In genomic region chr1:101253976-101254660, GRCh38 we compare ENCODE assay signal across 12 cellular contexts. TPM values are rescaled to one million over a fixed set of nuclear protein-coding genes. Genes with fewer than 3 reads are reported as not detected.
DNase-seq lines count a peak whose midpoint lies in the region; ATAC-seq and TF ChIP-seq lines count a peak whose summit lies in the region.
"Had no signal": no experiment of that assay in that cellular context is flagged by ENCODE, and none has a peak within 500 bp of the region (broad histone marks: within the 10 kb centered on the region; RNA-seq: fewer than 3 reads in every experiment).

No MANE protein-coding gene starts in this region.

- H3K27ac ChIP-seq in neural progenitor cell (no peak overlapping the region), esophagus squamous epithelium (no peak overlapping the region)
- H3K27ac ChIP-seq: gastrocnemius medialis, transverse colon had no signal

- peaks cover 29% of the 10 kb centered on the region for H3K4me1 Mint-ChIP-seq in activated T-helper 2 cell treated with anti-CD3 and anti-CD28 coated beads, Interferon-gamma antibody, Interleukin-2, Interleukin-4, amounts not matched to agents 10 μg/mL and 5 μg/mL and 100 μg/mL, durations not matched to agents 14 hours and 24 hours and 36 hours (ENCODE audit: low read depth)
- peaks cover 36% of the 10 kb centered on the region for H3K4me1 Mint-ChIP-seq in neural progenitor cell

- H3K4me3 ChIP-seq in neural progenitor cell (no peak overlapping the region), esophagus squamous epithelium (no peak overlapping the region)
- H3K4me3 ChIP-seq: gastrocnemius medialis, GM12878, transverse colon had no signal

- no peak for ATAC-seq in HG03460 (IDR thresholded peaks at IDR 0.05; ENCODE audit: unreplicated experiment)
- ATAC-seq: gastrocnemius medialis, GM12878 had no signal

- H3K4me2 ChIP-seq in neural progenitor cell: no peak overlapping the region

- H3K9ac ChIP-seq in neural progenitor cell: no peak overlapping the region

- H3K4me3 Mint-ChIP-seq in activated T-helper 2 cell treated with anti-CD3 and anti-CD28 coated beads, Interferon-gamma antibody, Interleukin-2, Interleukin-4, amounts not matched to agents 10 μg/mL and 5 μg/mL and 100 μg/mL, durations not matched to agents 14 hours and 24 hours and 36 hours (ENCODE audit: low read depth): no peak overlapping the region
- H3K4me3 Mint-ChIP-seq in neural progenitor cell: no peak overlapping the region

- peaks cover 21% of the 10 kb centered on the region for H3K4me1 ChIP-seq in neural progenitor cell
- no peaks in the 10 kb centered on the region for H3K4me1 ChIP-seq in esophagus squamous epithelium
- H3K4me1 ChIP-seq: gastrocnemius medialis had no signal

- intact Hi-C loops in activated T-helper 2 cell treated with anti-CD3 and anti-CD28 coated beads, Interferon-gamma antibody, Interleukin-2, Interleukin-4, amounts not matched to agents 10 μg/mL and 5 μg/mL and 100 μg/mL, durations not matched to agents 14 hours and 24 hours and 36 hours (cut with micrococcal nuclease): loop anchor here (1.0 kb wide), 2 partner anchors 15 to 34 kb away; no protein-coding TSS in a partner anchor
- intact Hi-C loops in esophagus squamous epithelium (cut with DNase I): no loop called here

- H3F3A ChIP-seq in neural progenitor cell (ENCODE audit: low read depth): peaks cover 24% of the 10 kb centered on the region

- no peaks in the 10 kb centered on the region for H3K36me3 ChIP-seq in neural progenitor cell
- no peaks in the 10 kb centered on the region for H3K36me3 ChIP-seq in esophagus squamous epithelium
- H3K36me3 ChIP-seq: gastrocnemius medialis, transverse colon had no signal

- H3K27me3 Mint-ChIP-seq in activated T-helper 2 cell treated with anti-CD3 and anti-CD28 coated beads, Interferon-gamma antibody, Interleukin-2, Interleukin-4, amounts not matched to agents 10 μg/mL and 5 μg/mL and 100 μg/mL, durations not matched to agents 14 hours and 24 hours and 36 hours (ENCODE audit: low read depth): no peaks in the 10 kb centered on the region
- no peaks in the 10 kb centered on the region for H3K27me3 Mint-ChIP-seq in neural progenitor cell (ENCODE audit: insufficient read depth, low read depth)

- 60 to 67% methylated on average over 9 of the region's 9 CpGs for WGBS in esophagus squamous epithelium, 2 donors

- TF ChIP-seq POLR2A in esophagus squamous epithelium (IDR thresholded peaks at IDR 0.05): no peak

- H3K9me3 ChIP-seq in neural progenitor cell (ENCODE audit: low read depth) (no peaks in the 10 kb centered on the region), esophagus squamous epithelium (no peaks in the 10 kb centered on the region)
- H3K9me3 ChIP-seq: gastrocnemius medialis, transverse colon had no signal

- H2AFZ ChIP-seq in neural progenitor cell (replicated peaks): no peak overlapping the region

- TF ChIP-seq CTCF in neural progenitor cell (IDR thresholded peaks at IDR 0.05) (no peak), esophagus squamous epithelium (IDR thresholded peaks at IDR 0.05) (no peak)

- H3K79me2 ChIP-seq in neural progenitor cell (ENCODE audit: low read depth): no peaks in the 10 kb centered on the region

- no peaks in the 10 kb centered on the region for H3K9me3 Mint-ChIP-seq in activated T-helper 2 cell treated with anti-CD3 and anti-CD28 coated beads, Interferon-gamma antibody, Interleukin-2, Interleukin-4, amounts not matched to agents 10 μg/mL and 5 μg/mL and 100 μg/mL, durations not matched to agents 14 hours and 24 hours and 36 hours
- H3K9me3 Mint-ChIP-seq in neural progenitor cell: peaks cover 3% of the 10 kb centered on the region

- peak overlapping the region; percentile 62 for H3K27ac Mint-ChIP-seq in activated T-helper 2 cell treated with anti-CD3 and anti-CD28 coated beads, Interferon-gamma antibody, Interleukin-2, Interleukin-4, amounts not matched to agents 10 μg/mL and 5 μg/mL and 100 μg/mL, durations not matched to agents 14 hours and 24 hours and 36 hours
- H3K27ac Mint-ChIP-seq in neural progenitor cell: no peak overlapping the region

- H4K20me1 ChIP-seq in neural progenitor cell (ENCODE audit: low read depth): no peaks in the 10 kb centered on the region

- H3K27me3 ChIP-seq in neural progenitor cell: no peaks in the 10 kb centered on the region
- no peaks in the 10 kb centered on the region for H3K27me3 ChIP-seq in esophagus squamous epithelium
- H3K27me3 ChIP-seq: gastrocnemius medialis, transverse colon had no signal

- peak; percentile 18 for DNase-seq in NCI-H748 (lab: John Stamatoyannopoulos, UW; ENCODE audit: unreplicated experiment)
- DNase-seq in NCI-H748 treated with DMSO at 0.1 percent for 48 hours (lab: John Stamatoyannopoulos, UW): no peak
- peak; percentile 31 for DNase-seq in LHCN-M2 (ENCODE audit: low read depth)
- DNase-seq in activated T-helper 2 cell treated with anti-CD3 and anti-CD28 coated beads, Interferon-gamma antibody, Interleukin-2, Interleukin-4, amounts not matched to agents 10 μg/mL and 5 μg/mL and 100 μg/mL, durations not matched to agents 14 hours and 24 hours and 36 hours (ENCODE audit: low spot score): no peak
- peak; percentile 17 for DNase-seq in neural progenitor cell (ENCODE audit: low spot score)
- DNase-seq in amygdala (lab: John Stamatoyannopoulos, UW): no peak
- DNase-seq in esophagus squamous epithelium (lab: John Stamatoyannopoulos, UW): no peak
- DNase-seq: gastrocnemius medialis, NCI-H2171, transverse colon had no signal

- peaks cover 2% of the 10 kb centered on the region for H3K36me3 Mint-ChIP-seq in activated T-helper 2 cell treated with anti-CD3 and anti-CD28 coated beads, Interferon-gamma antibody, Interleukin-2, Interleukin-4, amounts not matched to agents 10 μg/mL and 5 μg/mL and 100 μg/mL, durations not matched to agents 14 hours and 24 hours and 36 hours (ENCODE audit: low read depth)
- H3K36me3 Mint-ChIP-seq in neural progenitor cell: no peaks in the 10 kb centered on the region

RNA-seq across cellular contexts. Expression of gene S1PR1, which starts 17.3 kb away (rescaled TPM):
- total RNA-seq in LHCN-M2 (2014; rRNA removed) (1.3 and 2.4 TPM in 2 replicates), neural progenitor cell (ENCODE audit: low replicate concordance) (7.4 and 8.7 TPM in 2 replicates), esophagus squamous epithelium (10 to 100 TPM in 2 of 4 donors, 1 to 10 TPM in 2; 2.8 to 31.1 (median 10.3) TPM)
- polyA plus RNA-seq in LHCN-M2 (2012): 8.3 TPM
- 71.0 and 73.0 TPM in 2 replicates for total RNA-seq in activated T-helper 2 cell treated with anti-CD3 and anti-CD28 coated beads, Interferon-gamma antibody, Interleukin-2, Interleukin-4, amounts not matched to agents 10 μg/mL and 5 μg/mL and 100 μg/mL, durations not matched to agents 14 hours and 24 hours and 36 hours

Comparison
In these comparisons a context has a peak if more than half of its experiments do, and no peak if none do; other contexts are left out.
1. DNase-seq: peak in NCI-H748 (single experiment), LHCN-M2 (single experiment) and neural progenitor cell (single experiment); none in NCI-H748 treated with DMSO at 0.1 percent for 48 hours (single experiment), activated T-helper 2 cell treated with anti-CD3 and anti-CD28 coated beads, Interferon-gamma antibody, Interleukin-2, Interleukin-4, amounts not matched to agents 10 μg/mL and 5 μg/mL and 100 μg/mL, durations not matched to agents 14 hours and 24 hours and 36 hours (single experiment), amygdala (0 of 56) and esophagus squamous epithelium (single experiment).